20 cellular contexts compared by ENCODE assay signal in the genomic region with DNA sequence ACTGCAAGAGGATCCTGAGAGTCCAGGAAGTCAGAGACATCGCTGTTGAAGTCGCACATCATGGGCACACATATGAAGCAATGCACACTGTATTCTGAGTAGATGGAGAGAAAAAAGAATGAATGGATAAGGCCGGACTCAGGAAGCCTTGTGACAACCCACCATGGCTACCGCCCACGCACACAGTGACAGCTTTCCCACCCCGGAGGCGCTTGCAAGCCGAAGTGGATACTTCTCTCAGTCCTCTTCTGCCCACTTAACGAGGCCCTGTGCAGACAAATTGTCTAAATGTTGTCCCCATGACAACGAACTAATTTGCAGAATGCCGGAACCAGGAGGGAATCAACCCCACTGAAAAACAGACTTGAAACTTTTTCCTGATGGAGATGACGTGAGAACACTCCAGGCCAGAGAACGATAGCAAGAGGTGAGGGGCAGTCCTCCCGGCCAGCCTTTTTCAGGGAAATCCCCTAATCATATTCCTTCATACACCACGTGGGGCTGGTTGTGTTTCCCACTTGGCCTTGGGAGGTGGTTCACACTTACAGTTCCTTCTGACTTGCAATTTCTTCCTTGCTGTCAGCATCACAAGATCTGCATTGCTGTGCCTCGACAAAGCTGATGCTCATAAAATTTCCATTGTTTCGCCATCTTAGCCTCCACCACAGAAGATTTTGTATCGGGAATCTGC.
A peak's percentile ranks its signal among the peaks of the same experiment; 100 is the strongest.
DNase-seq lines count a peak whose midpoint lies in the region; ATAC-seq and TF ChIP-seq lines count a peak whose summit lies in the region.
"Had no signal": no experiment of that assay in that cellular context is flagged by ENCODE, and none has a peak within 500 bp of the region (broad histone marks: within the 10 kb centered on the region; RNA-seq: fewer than 3 reads in every experiment).

No MANE protein-coding gene starts in this region.

- no peaks in the 10 kb centered on the region for H3K79me1 ChIP-seq in mesenchymal stem cell (replicated peaks; ENCODE audit: low read length, poor library complexity, severe bottlenecking)

- no peak overlapping the region for H4K91ac ChIP-seq in mesenchymal stem cell (ENCODE audit: low read length)

- no peak overlapping the region for H2AFZ ChIP-seq in mesenchymal stem cell (ENCODE audit: low read depth, low read length)

- TF ChIP-seq CTCF in choroid plexus epithelial cell (conservative IDR thresholded peaks at IDR 0.05; ENCODE audit: low read depth, low read length) (no peak), tibial artery (IDR thresholded peaks at IDR 0.05) (no peak), WERI-Rb-1 (IDR thresholded peaks at IDR 0.05; ENCODE audit: low read depth, low read length) (no peak)

- H3K27ac ChIP-seq in mesenchymal stem cell (ENCODE audit: low read length, poor library complexity, severe bottlenecking) (no peak overlapping the region), tibial artery (peak overlapping the region; percentile 4 to 7), WERI-Rb-1 (no peak overlapping the region)
- H3K27ac ChIP-seq: A549, psoas muscle had no signal

- H3K9ac ChIP-seq in mesenchymal stem cell (ENCODE audit: low read length), result no peak overlapping the region

- no peak overlapping the region for H3K14ac ChIP-seq in mesenchymal stem cell (ENCODE audit: low read length in 2 of 2)

- no peak overlapping the region for H3K4ac ChIP-seq in mesenchymal stem cell (ENCODE audit: low read depth in 1 of 2, low read length in 2 of 2)

- no peak overlapping the region for H2BK120ac ChIP-seq in mesenchymal stem cell (ENCODE audit: low read depth, low read length)

- H2BK15ac ChIP-seq in mesenchymal stem cell (ENCODE audit: low read depth, poor library complexity, severe bottlenecking), result peak overlapping the region; percentile 3

- H3K27me3 ChIP-seq in mesenchymal stem cell (ENCODE audit: control insufficient read depth in 1 of 2, insufficient read depth in 1 of 2, low read length in 2 of 2) (no peaks in the 10 kb centered on the region), tibial artery (no peaks in the 10 kb centered on the region), WERI-Rb-1 (ENCODE audit: insufficient read depth, low read depth, severe bottlenecking) (no peaks in the 10 kb centered on the region)

- H2BK12ac ChIP-seq in mesenchymal stem cell (ENCODE audit: low read length in 2 of 2), result no peak overlapping the region

- H2AK5ac ChIP-seq in mesenchymal stem cell (ENCODE audit: low read length, severe bottlenecking), result no peak overlapping the region

- no peak overlapping the region for H3K4me2 ChIP-seq in mesenchymal stem cell (ENCODE audit: low read length, poor library complexity, severe bottlenecking)
- H3K4me2 ChIP-seq: A549 had no signal

- no peak overlapping the region for H2BK5ac ChIP-seq in mesenchymal stem cell (ENCODE audit: low read depth, low read length, poor library complexity, severe bottlenecking)

- H4K8ac ChIP-seq in mesenchymal stem cell (ENCODE audit: low read length), result no peak overlapping the region

- no peaks in the 10 kb centered on the region for H3K36me3 ChIP-seq in mesenchymal stem cell (ENCODE audit: control insufficient read depth in 1 of 2, insufficient read depth in 2 of 2, low read depth in 1 of 2, low read length in 2 of 2)
- H3K36me3 ChIP-seq in tibial artery, result no peaks in the 10 kb centered on the region
- no peaks in the 10 kb centered on the region for H3K36me3 ChIP-seq in WERI-Rb-1

- H3K4me3 ChIP-seq in choroid plexus epithelial cell (ENCODE audit: low read depth, low read length), result no peak overlapping the region
- H3K4me3 ChIP-seq in mesenchymal stem cell (ENCODE audit: insufficient read depth in 1 of 2, low read depth in 1 of 2, low read length in 2 of 2), result no peak overlapping the region
- H3K4me3 ChIP-seq in tibial artery, result no peak overlapping the region
- no peak overlapping the region for H3K4me3 ChIP-seq in WERI-Rb-1 (ENCODE audit: low read depth, low read length)
- H3K4me3 ChIP-seq: A549, psoas muscle had no signal

- H3K18ac ChIP-seq in mesenchymal stem cell (ENCODE audit: low read depth in 1 of 2, low read length in 2 of 2), result no peak overlapping the region

- intact Hi-C loops in Right ventricle myocardium superior (cut with DNase I), result no loop called here
- intact Hi-C loops in cardiac septum (cut with DNase I), result no loop called here
- intact Hi-C loops in tibial artery (cut with DNase I; ENCODE audit: low total_unique reads), result no loop called here

- WGBS in mesenchymal stem cell, result 90% methylated on average over 18 of the region's 18 CpGs

- ATAC-seq in Right ventricle myocardium superior (ENCODE audit: poor library complexity), result peak; percentile 25
- ATAC-seq: A549, left lobe of liver, psoas muscle had no signal

- no peak overlapping the region for H3K23ac ChIP-seq in mesenchymal stem cell (ENCODE audit: low read length in 2 of 2)

- DNase-seq in Right ventricle myocardium superior (no peak), cardiac septum (ENCODE audit: low spot score) (no peak), choroid plexus epithelial cell (ENCODE audit: low read depth) (peak; percentile 88), mesenchymal stem cell (peak; percentile 62), tibial artery (peak in 1 of 2 donors; percentile 45), SIG-M5 (lab: John Stamatoyannopoulos, UW) (no peak), NCI-H146 treated with DMSO at 0.1 percent for 48 hours (lab: John Stamatoyannopoulos, UW; ENCODE audit: unreplicated experiment) (no peak), WERI-Rb-1 (no peak)
- DNase-seq: activated CD4-positive, CD25-positive, alpha-beta regulatory T cell treated with anti-CD3 and anti-CD28 coated beads, Interleukin-2, amount 50 U/mL, for 72 hours; activated naive CD8-positive, alpha-beta T cell treated with anti-CD3 and anti-CD28 coated beads, Interleukin-2, amount 10 ng/mL, durations not matched to agents 7 days and 5 days; CD4-positive, CD25-positive, alpha-beta regulatory T cell; HFFc6; NCI-H1694 treated with DMSO at 0.1 percent for 48 hours; NCI-H446 treated with DMSO at 0.1 percent for 48 hours; psoas muscle; SHP77 treated with DMSO at 0.1 percent for 48 hours; stimulated activated naive CD4-positive, alpha-beta T cell treated with Interleukin-2 at 50 U/mL for 16 hours; T-helper 2 cell had no signal

- H3K9me3 ChIP-seq in mesenchymal stem cell (ENCODE audit: control insufficient read depth, low read length), result no peaks in the 10 kb centered on the region
- H3K9me3 ChIP-seq in tibial artery, result no peaks in the 10 kb centered on the region
- H3K9me3 ChIP-seq in WERI-Rb-1 (ENCODE audit: severe bottlenecking), result no peaks in the 10 kb centered on the region
- H3K9me3 ChIP-seq: A549, psoas muscle had no signal

- H3K4me1 ChIP-seq in mesenchymal stem cell (ENCODE audit: control insufficient read depth, insufficient read depth, low read depth, low read length) (peaks cover 4% of the 10 kb centered on the region), tibial artery (peaks cover 9 to 32% (median 21%) of the 10 kb centered on the region in 4 donors)

Comparison
In these comparisons a context has a peak if more than half of its experiments do, and no peak if none do; other contexts are left out.
1. DNase-seq: peak in choroid plexus epithelial cell (single experiment) and mesenchymal stem cell (single experiment); none in Right ventricle myocardium superior (single experiment), cardiac septum (single experiment), SIG-M5 (single experiment), NCI-H146 treated with DMSO at 0.1 percent for 48 hours (single experiment) and WERI-Rb-1 (single experiment).
2. H3K27ac ChIP-seq: peak in tibial artery (2 of 2); none in mesenchymal stem cell (single experiment) and WERI-Rb-1 (single experiment).